In genomic region chr2:59490192-59490591, GRCh38 we compare ENCODE assay signal across 26 cellular contexts.
"Had no signal": no experiment of that assay in that cellular context is flagged by ENCODE, and none has a peak within 500 bp of the region (broad histone marks: within the 10 kb centered on the region; RNA-seq: fewer than 3 reads in every experiment).

No MANE protein-coding gene starts in this region.

- H3K4me1 ChIP-seq: colonic mucosa, esophagus muscularis mucosa, foreskin keratinocyte, gastroesophageal sphincter, heart left ventricle, left ventricle myocardium inferior, lower lobe of right lung had no signal

- H3K36me3 Mint-ChIP-seq: immature natural killer cell had no signal

- H3K4me3 ChIP-seq: colonic mucosa, esophagus muscularis mucosa, gastroesophageal sphincter, heart left ventricle, hepatocyte, left ventricle myocardium inferior, lower lobe of right lung, mucosa of descending colon had no signal

- H3K9me3 ChIP-seq: colonic mucosa had no signal

- H2AFZ ChIP-seq: hepatocyte had no signal

- H3K27me3 Mint-ChIP-seq: dendritic cell treated with granulocyte-macrophage colony-stimulating factor and Interleukin-4, amounts not matched to agents 40 ng/mL and 50 ng/mL, for 4 days; effector memory CD8-positive, alpha-beta T cell; naive B cell had no signal

- H3K4me2 ChIP-seq: hepatocyte had no signal

- FAIRE-seq: endothelial cell of umbilical vein, frontal cortex, kidney had no signal

- H3K27ac ChIP-seq: colonic mucosa, esophagus muscularis mucosa, foreskin keratinocyte, gastroesophageal sphincter, heart left ventricle, hepatocyte, left ventricle myocardium inferior, lower lobe of right lung had no signal

- H3K4me3 Mint-ChIP-seq: dendritic cell treated with granulocyte-macrophage colony-stimulating factor and Interleukin-4, amounts not matched to agents 40 ng/mL and 50 ng/mL, for 4 days; effector memory CD8-positive, alpha-beta T cell; endodermal cell; immature natural killer cell; mesothelial cell of epicardium; naive B cell had no signal

- ATAC-seq: effector memory CD8-positive, alpha-beta T cell; foreskin keratinocyte; gastroesophageal sphincter; heart left ventricle; left lobe of liver; lower lobe of right lung had no signal

- H3K27me3 ChIP-seq: colonic mucosa, esophagus muscularis mucosa, foreskin keratinocyte, gastroesophageal sphincter, heart left ventricle, hepatocyte had no signal

- H3K27ac Mint-ChIP-seq: dendritic cell treated with granulocyte-macrophage colony-stimulating factor and Interleukin-4, amounts not matched to agents 40 ng/mL and 50 ng/mL, for 4 days; effector memory CD8-positive, alpha-beta T cell; endodermal cell; immature natural killer cell; mesothelial cell of epicardium; naive B cell had no signal

- H3K4me1 Mint-ChIP-seq: immature natural killer cell, mesothelial cell of epicardium, naive B cell had no signal

- DNase-seq: colonic mucosa; cortex of kidney; effector CD8-positive, alpha-beta T cell; effector memory CD8-positive, alpha-beta T cell; endodermal cell; foreskin keratinocyte; heart left ventricle; hypothalamus; immature natural killer cell; islet precursor cell; kidney; kidney glomerular epithelial cell; left colon; left ventricle myocardium inferior; lower lobe of right lung; mesenchymal stem cell; mucosa of descending colon; naive B cell had no signal

- H3K79me2 ChIP-seq: hepatocyte had no signal

- H3K36me3 ChIP-seq: colonic mucosa, esophagus muscularis mucosa, gastroesophageal sphincter, heart left ventricle, left ventricle myocardium inferior, lower lobe of right lung had no signal
